ENCODE assay signal across 22 cellular contexts in the genomic region with DNA sequence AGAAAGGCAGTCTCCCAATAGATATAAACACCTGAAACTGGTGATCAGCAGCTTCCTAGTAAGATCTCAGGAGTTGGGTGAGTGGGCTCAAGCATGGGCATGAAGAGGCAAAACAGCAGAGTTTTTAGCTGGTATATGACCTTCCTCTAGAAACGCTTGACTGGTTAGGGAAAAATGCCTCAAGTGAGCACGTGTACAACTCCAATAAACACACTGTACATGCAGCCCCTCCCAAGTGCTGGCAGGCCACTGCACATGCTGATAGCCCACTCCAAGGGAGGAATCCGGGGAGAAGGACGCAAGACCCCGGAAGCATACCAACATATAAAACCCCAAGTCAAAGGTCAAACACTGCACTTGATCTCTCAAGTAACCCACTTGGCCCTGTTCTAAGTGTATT.
"Had no signal": no experiment of that assay in that cellular context is flagged by ENCODE, and none has a peak within 500 bp of the region (broad histone marks: within the 10 kb centered on the region; RNA-seq: fewer than 3 reads in every experiment).

No MANE protein-coding gene starts in this region.

- H3K4me3 ChIP-seq: coronary artery, dorsolateral prefrontal cortex, esophagus muscularis mucosa, gastroesophageal sphincter, heart left ventricle, hepatocyte, lung had no signal

- H3K36me3 ChIP-seq: esophagus muscularis mucosa, gastroesophageal sphincter, heart left ventricle had no signal

- H3K27ac ChIP-seq: coronary artery, dorsolateral prefrontal cortex, esophagus muscularis mucosa, foreskin keratinocyte, gastroesophageal sphincter, heart left ventricle, hepatocyte had no signal

- DNase-seq: dermis blood vessel endothelial cell; dorsolateral prefrontal cortex; effector CD4-positive, alpha-beta T cell; effector memory CD4-positive, alpha-beta T cell; foreskin keratinocyte; heart left ventricle; hypothalamus; immature natural killer cell; islet precursor cell; kidney; kidney glomerular epithelial cell; left colon; left ventricle myocardium superior; mammary epithelial cell; mesendoderm; midbrain had no signal

- H3K9me3 ChIP-seq: esophagus muscularis mucosa, gastroesophageal sphincter had no signal

- H3K27me3 ChIP-seq: dorsolateral prefrontal cortex, esophagus muscularis mucosa, foreskin keratinocyte, gastroesophageal sphincter, heart left ventricle, hepatocyte had no signal

- H3K4me1 ChIP-seq: esophagus muscularis mucosa, foreskin keratinocyte, gastroesophageal sphincter, heart left ventricle had no signal

- ATAC-seq: foreskin keratinocyte, gastroesophageal sphincter, heart left ventricle, left colon, left lobe of liver, left ventricle myocardium superior had no signal
